Comparison of ENCODE assay signal across 8 cellular contexts in the genomic region with DNA sequence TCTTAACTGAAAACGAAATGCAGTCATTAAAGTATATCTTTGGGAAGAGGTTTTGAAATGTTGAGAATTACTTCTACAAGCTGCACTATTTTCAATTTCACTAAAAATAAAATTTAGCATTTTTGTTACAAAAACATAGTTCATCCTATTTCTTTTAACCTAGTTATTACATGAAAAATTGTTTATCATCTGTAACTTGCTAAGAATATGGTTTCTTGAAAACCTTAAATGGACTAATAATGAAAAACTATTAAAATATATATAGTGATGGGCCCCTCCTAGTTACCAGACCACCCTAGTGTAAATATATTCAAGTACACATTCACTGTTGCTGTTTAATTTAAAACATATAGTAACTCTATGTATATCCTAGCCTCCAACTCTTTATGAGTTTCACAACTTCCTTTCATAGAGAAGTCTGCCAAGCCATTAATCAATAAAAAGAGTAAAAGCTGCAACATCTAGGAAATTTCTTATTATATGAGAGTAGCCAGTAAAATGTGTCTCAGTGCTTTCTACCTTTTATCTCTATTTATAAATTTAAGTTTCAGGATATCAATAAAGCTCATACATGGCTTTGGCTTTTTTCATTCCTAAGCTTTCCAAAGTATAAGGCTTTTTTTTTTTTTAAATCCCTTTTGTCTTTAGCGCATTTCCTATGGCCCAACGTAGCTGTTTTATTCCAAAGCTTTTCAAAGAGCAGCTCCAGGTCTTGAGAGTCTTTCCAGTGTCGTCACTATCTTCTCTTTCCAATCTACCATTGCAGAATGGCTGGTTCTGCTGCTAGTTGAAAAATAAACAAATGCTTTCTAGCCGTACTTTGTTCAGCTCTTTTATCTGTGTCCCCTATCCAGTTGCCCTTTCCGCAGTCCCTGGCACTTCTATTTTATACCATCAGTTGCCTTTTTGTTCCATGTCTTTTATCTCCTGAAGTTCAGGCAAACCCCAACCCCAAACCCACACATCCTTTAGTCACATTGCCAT. TPM values are rescaled to one million over a fixed set of nuclear protein-coding genes. Genes with fewer than 3 reads are reported as not detected.
DNase-seq lines count a peak whose midpoint lies in the region; ATAC-seq and TF ChIP-seq lines count a peak whose summit lies in the region.

No MANE protein-coding gene starts in this region.

- WGBS in right lobe of liver (ENCODE audit: insufficient coverage, low coverage, low lambda C conversion rate, missing lambda C conversion rate): 3% methylated on average over 6 of the region's 6 CpGs
- 2% methylated on average over 6 of the region's 6 CpGs for WGBS in transverse colon (ENCODE audit: low coverage in 1 of 2), 2 donors

- H2AFZ ChIP-seq in Karpas-422 (ENCODE audit: low read length): no peak overlapping the region

- DNase-seq in DMS 273 treated with DMSO at 0.1 percent for 48 hours (lab: John Stamatoyannopoulos, UW) (peak; percentile 35), Karpas-422 (no peak), ascending aorta (ENCODE audit: low spot score in 2 of 2) (no peak), right lobe of liver (no peak), transverse colon (no peak)

- H3K9me2 ChIP-seq in Karpas-422 (replicated peaks; ENCODE audit: insufficient read depth, low read length): no peaks in the 10 kb centered on the region

- no peak overlapping the region for H3K9ac ChIP-seq in Karpas-422 (ENCODE audit: low read length)

- in situ Hi-C loops in transverse colon (cut with MboI; ENCODE audit: low pct_ligation_motif_present in 1 of 4, low pct_unique_long_range_greater_than_20kb in 1 of 4, low sequenced_read_pairs in 3 of 4): loop anchor here in 2 of 4 donors (10.0 to 25.0 kb wide), 4 partner anchors 121 to 371 kb away; no protein-coding TSS in a partner anchor

- no peak for TF ChIP-seq EP300 in transverse colon (IDR thresholded peaks at IDR 0.05; ENCODE audit: low read depth)

- H4K20me1 ChIP-seq in Karpas-422 (ENCODE audit: insufficient read depth, low read depth, low read length): no peaks in the 10 kb centered on the region

- peaks cover 4% of the 10 kb centered on the region; the same call in 1 of the 2 replicates for H3K79me2 ChIP-seq in Karpas-422 (ENCODE audit: low read length)

- peak; percentile 61 for TF ChIP-seq POLR2A in right lobe of liver (IDR thresholded peaks at IDR 0.05)
- peak; percentile 23 for TF ChIP-seq POLR2A in transverse colon (IDR thresholded peaks at IDR 0.05)

- H3K4me1 ChIP-seq in Karpas-422 (ENCODE audit: low read length) (peaks cover 99% of the 10 kb centered on the region), ascending aorta (peaks cover 11 to 34% of the 10 kb centered on the region in 2 donors), right lobe of liver (peaks cover 4 to 50% (median 26%) of the 10 kb centered on the region in 4 donors), transverse colon (peaks cover 23 to 59% (median 54%) of the 10 kb centered on the region in 4 donors)

- peak in 2 of 4 donors; percentile 1 to 14 for ATAC-seq in right lobe of liver
- ATAC-seq in HG02571 (IDR thresholded peaks at IDR 0.05; ENCODE audit: unreplicated experiment): no peak
- no peak for ATAC-seq in GM19397 (IDR thresholded peaks at IDR 0.05; ENCODE audit: unreplicated experiment)
- no peak for ATAC-seq in HG03280 (IDR thresholded peaks at IDR 0.05; ENCODE audit: unreplicated experiment)

- peak overlapping the region; percentile 98 for H3K4me2 ChIP-seq in Karpas-422 (ENCODE audit: low read depth, low read length, poor library complexity, severe bottlenecking)

- H3K4me3 ChIP-seq in Karpas-422 (ENCODE audit: low read length) (no peak overlapping the region), ascending aorta (peak overlapping the region; percentile 67 to 90), right lobe of liver (peak overlapping the region; percentile 68 to 73 (median 68)), transverse colon (peak overlapping the region in 3 of 4 donors; percentile 80 to 91 (median 89))

- H3K27me3 ChIP-seq in Karpas-422 (ENCODE audit: low read length) (no peaks in the 10 kb centered on the region), ascending aorta (no peaks in the 10 kb centered on the region), right lobe of liver (no peaks in the 10 kb centered on the region), transverse colon (no peaks in the 10 kb centered on the region)

- no peak overlapping the region for H3K27ac ChIP-seq in Karpas-422 (ENCODE audit: low read length)
- peak overlapping the region; percentile 96 to 99 for H3K27ac ChIP-seq in ascending aorta
- peak overlapping the region; percentile 100 for H3K27ac ChIP-seq in right lobe of liver
- peak overlapping the region; percentile 98 to 100 (median 99) for H3K27ac ChIP-seq in transverse colon

- no peaks in the 10 kb centered on the region for H3K9me3 ChIP-seq in Karpas-422 (ENCODE audit: low read length)
- no peaks in the 10 kb centered on the region for H3K9me3 ChIP-seq in ascending aorta
- H3K9me3 ChIP-seq in right lobe of liver: no peaks in the 10 kb centered on the region
- no peaks in the 10 kb centered on the region for H3K9me3 ChIP-seq in transverse colon

- TF ChIP-seq CTCF in ascending aorta (IDR thresholded peaks at IDR 0.05) (no peak), right lobe of liver (IDR thresholded peaks at IDR 0.05) (no peak), transverse colon (IDR thresholded peaks at IDR 0.05) (no peak)

- intact Hi-C loops in ascending aorta (cut with DNase I) (no loop called here), right lobe of liver (cut with DNase I) (loop anchor here in 1 of 2 donors (10.0 kb wide), 1 partner anchor 361 kb away; no protein-coding TSS in a partner anchor), transverse colon (cut with DNase I; ENCODE audit: low total_unique reads) (loop anchor here (5.0 kb wide), 1 partner anchor 61 kb away; no protein-coding TSS in a partner anchor)

- 0 out of 2 replicates have a peak, but pooled peaks cover 5% of the 10 kb centered on the region for H3K36me3 ChIP-seq in Karpas-422 (ENCODE audit: insufficient read depth, low read length)
- peaks cover 18 to 27% of the 10 kb centered on the region in 2 donors for H3K36me3 ChIP-seq in ascending aorta
- H3K36me3 ChIP-seq in right lobe of liver: peaks cover 0 to 15% (median 10%) of the 10 kb centered on the region in 4 donors
- peaks cover 0 to 20% (median 4%) of the 10 kb centered on the region in 4 donors for H3K36me3 ChIP-seq in transverse colon

RNA-seq across cellular contexts. Expression of a gene that starts 6.5 kb away (rescaled TPM):
- total RNA-seq in Karpas-422 (2014; rRNA removed; shearing (Covaris generic); ENCODE audit: low replicate concordance): 14.1 and 16.5 TPM in 2 replicates
- 80.0 TPM for total RNA-seq in ascending aorta
- total RNA-seq in right lobe of liver: 10 to 100 TPM; 35.3 to 93.2 (median 56.8) TPM
- total RNA-seq in transverse colon: 100 to 1,000 TPM in 1 of 4 donors, 10 to 100 TPM in 3; 82.7 to 120 (median 93.3) TPM
